In the genomic region with DNA sequence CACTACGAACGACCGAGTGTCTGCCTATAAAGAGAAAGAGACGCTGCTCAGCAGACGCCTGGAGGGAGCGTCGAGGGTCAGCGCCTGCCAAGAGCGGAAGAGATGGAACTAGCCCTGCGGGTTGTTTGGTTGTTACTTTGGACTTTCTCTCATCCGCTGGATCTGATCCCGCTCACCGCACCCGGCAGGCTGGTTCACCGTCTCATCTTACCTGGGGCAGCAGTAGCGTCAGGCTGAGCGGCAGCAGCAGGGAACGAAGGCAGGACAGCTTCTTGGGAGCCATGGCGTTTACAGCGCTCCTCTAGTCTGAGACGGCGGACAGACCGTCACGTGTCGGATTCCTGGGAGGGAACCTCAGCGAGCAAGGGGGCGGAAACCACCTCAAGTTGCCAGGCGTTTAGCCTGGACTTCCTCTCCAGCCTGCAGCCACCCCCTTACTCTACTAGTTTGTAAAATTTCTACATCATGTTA, we compare ENCODE assay signal across 10 cellular contexts. TPM values are rescaled to one million over a fixed set of nuclear protein-coding genes. Genes with fewer than 3 reads are reported as not detected.
A peak's percentile ranks its signal among the peaks of the same experiment; 100 is the strongest.
DNase-seq lines count a peak whose midpoint lies in the region; ATAC-seq and TF ChIP-seq lines count a peak whose summit lies in the region.
"Had no signal": no experiment of that assay in that cellular context is flagged by ENCODE, and none has a peak within 500 bp of the region (broad histone marks: within the 10 kb centered on the region; RNA-seq: fewer than 3 reads in every experiment).

No MANE protein-coding gene starts in this region.

- H3K4me3 ChIP-seq in kidney epithelial cell (ENCODE audit: low read depth, low read length) (peak overlapping the region; percentile 23), skeletal muscle tissue (ENCODE audit: low read length in 3 of 3) (peak overlapping the region in 2 of 3 donors; percentile 34 to 63)

- H3K36me3 Mint-ChIP-seq in activated CD8-positive, alpha-beta T cell treated with anti-CD3 and anti-CD28 coated beads, Interleukin-2, amount 10 ng/mL, durations not matched to agents 7 days and 5 days (ENCODE audit: low read depth) = peaks cover 31% of the 10 kb centered on the region

- H3K27me3 ChIP-seq in kidney epithelial cell (ENCODE audit: control insufficient read depth, insufficient read depth, low read length) (no peaks in the 10 kb centered on the region), skeletal muscle tissue (ENCODE audit: control insufficient read depth in 3 of 3, insufficient read depth in 3 of 3, low read length in 3 of 3) (no peaks in the 10 kb centered on the region)

- H3K27ac ChIP-seq in skeletal muscle tissue (ENCODE audit: low read depth, low read length) = no peak overlapping the region
- no peak overlapping the region for H3K27ac ChIP-seq in RWPE1

- peaks cover 46% of the 10 kb centered on the region for H3K4me1 Mint-ChIP-seq in activated CD8-positive, alpha-beta T cell treated with anti-CD3 and anti-CD28 coated beads, Interleukin-2, amount 10 ng/mL, durations not matched to agents 7 days and 5 days (ENCODE audit: low read depth)

- peak overlapping the region; percentile 75 for H3K27ac Mint-ChIP-seq in activated CD8-positive, alpha-beta T cell treated with anti-CD3 and anti-CD28 coated beads, Interleukin-2, amount 10 ng/mL, durations not matched to agents 7 days and 5 days

- peak; percentile 51 for DNase-seq in ELF-1 (ENCODE audit: low read depth, low spot score)
- no peak for DNase-seq in activated CD8-positive, alpha-beta T cell treated with anti-CD3 and anti-CD28 coated beads, Interleukin-2, amount 10 ng/mL, durations not matched to agents 7 days and 5 days
- no peak for DNase-seq in kidney epithelial cell (ENCODE audit: low read depth)
- no peak for DNase-seq in NK-92 treated with Interleukin-12 subunit alpha and Interleukin-12 subunit beta, amount 100 ng/mL, for 24 hours (lab: John Stamatoyannopoulos, UW)
- no peak for DNase-seq in DMS 273 (lab: John Stamatoyannopoulos, UW; ENCODE audit: unreplicated experiment)
- no peak for DNase-seq in RWPE1 (ENCODE audit: low spot score)
- DNase-seq: activated gamma-delta T cell, GDM1 had no signal

- CTCF ChIA-PET in activated CD8-positive, alpha-beta T cell treated with anti-CD3 and anti-CD28 coated beads, Interleukin-2, amount 10 ng/mL, durations not matched to agents 7 days and 5 days (lab: Charles Lee) = interaction anchor here (1.9 to 3.7 kb wide), 2 partner anchors 52 kb away, joined by 6 to 29 read pairs; no protein-coding TSS in a partner anchor
- CTCF ChIA-PET in RWPE1 (lab: Yijun Ruan, JAX) = no interaction called here

- H3K9me3 Mint-ChIP-seq in activated CD8-positive, alpha-beta T cell treated with anti-CD3 and anti-CD28 coated beads, Interleukin-2, amount 10 ng/mL, durations not matched to agents 7 days and 5 days (ENCODE audit: insufficient read depth) = no peaks in the 10 kb centered on the region

- no peaks in the 10 kb centered on the region for H3K9me3 ChIP-seq in skeletal muscle tissue (ENCODE audit: control insufficient read depth in 3 of 3, low read length in 3 of 3)

- no peak for TF ChIP-seq CTCF in kidney epithelial cell (IDR thresholded peaks at IDR 0.05; ENCODE audit: insufficient read depth, low read length, poor library complexity, severe bottlenecking)
- no peak for TF ChIP-seq CTCF in RWPE1 (conservative IDR thresholded peaks at IDR 0.05; ENCODE audit: low read depth)

- H3K9ac ChIP-seq in skeletal muscle tissue (ENCODE audit: low read depth in 1 of 3, low read length in 3 of 3) = no peak overlapping the region

- no peak for ATAC-seq in activated CD8-positive, alpha-beta T cell treated with anti-CD3 and anti-CD28 coated beads, Interleukin-2, amount 10 ng/mL, durations not matched to agents 7 days and 5 days
- ATAC-seq: esophagus mucosa had no signal

- no peaks in the 10 kb centered on the region for H3K27me3 Mint-ChIP-seq in activated CD8-positive, alpha-beta T cell treated with anti-CD3 and anti-CD28 coated beads, Interleukin-2, amount 10 ng/mL, durations not matched to agents 7 days and 5 days (ENCODE audit: low read depth)

- H3K36me3 ChIP-seq in kidney epithelial cell (ENCODE audit: control insufficient read depth, insufficient read depth, low read length) (no peaks in the 10 kb centered on the region), skeletal muscle tissue (ENCODE audit: control insufficient read depth in 3 of 3, insufficient read depth in 3 of 3, low read length in 3 of 3) (peaks cover 8 to 15% (median 11%) of the 10 kb centered on the region in 3 donors)

- H3K4me3 Mint-ChIP-seq in activated CD8-positive, alpha-beta T cell treated with anti-CD3 and anti-CD28 coated beads, Interleukin-2, amount 10 ng/mL, durations not matched to agents 7 days and 5 days = peak overlapping the region; percentile 37

- peaks cover 28 to 40% (median 34%) of the 10 kb centered on the region in 3 donors for H3K4me1 ChIP-seq in skeletal muscle tissue (ENCODE audit: control insufficient read depth in 3 of 3, insufficient read depth in 3 of 3, low read length in 3 of 3)

- POLR2A ChIA-PET in activated CD8-positive, alpha-beta T cell treated with anti-CD3 and anti-CD28 coated beads, Interleukin-2, amount 10 ng/mL, durations not matched to agents 7 days and 5 days (lab: Charles Lee) = interaction anchor here (3.9 kb wide), 1 partner anchor 14 kb away, joined by 56 read pairs; the partner anchor contains the start of genes ANKZF1 and ATG9A
- POLR2A ChIA-PET in RWPE1 (lab: Yijun Ruan, JAX; ENCODE audit: low non-redundant PET) = no interaction called here

RNA-seq across cellular contexts. Expression of gene GLB1L, which starts 1.9 kb away (rescaled TPM):
- 1 to 10 TPM; 3.4 to 4.0 TPM for total RNA-seq in activated CD8-positive, alpha-beta T cell treated with anti-CD3 and anti-CD28 coated beads, Interleukin-2, amount 10 ng/mL, durations not matched to agents 7 days and 5 days
- 11.6 and 19.8 TPM in 2 replicates for total RNA-seq in kidney epithelial cell
- 13.0 TPM for total RNA-seq in skeletal muscle tissue

RNA-seq across cellular contexts. Expression of gene STK16, which starts 2.0 kb away (rescaled TPM):
- total RNA-seq in activated CD8-positive, alpha-beta T cell treated with anti-CD3 and anti-CD28 coated beads, Interleukin-2, amount 10 ng/mL, durations not matched to agents 7 days and 5 days = 10 to 100 TPM; 31.2 to 31.5 TPM
- total RNA-seq in kidney epithelial cell (17.7 and 30.0 TPM in 2 replicates), skeletal muscle tissue (6.3 TPM)

RNA-seq across cellular contexts. Expression of gene TUBA4B, which starts 9.7 kb away (rescaled TPM):
- total RNA-seq in activated CD8-positive, alpha-beta T cell treated with anti-CD3 and anti-CD28 coated beads, Interleukin-2, amount 10 ng/mL, durations not matched to agents 7 days and 5 days = not detected
- not detected in 2 replicates for total RNA-seq in kidney epithelial cell
- total RNA-seq in skeletal muscle tissue = not detected
- total RNA-seq: esophagus mucosa had no signal

RNA-seq across cellular contexts. Expression of gene TUBA4A, which starts 10.4 kb away (rescaled TPM):
- 100 to 1,000 TPM; 286 to 292 TPM for total RNA-seq in activated CD8-positive, alpha-beta T cell treated with anti-CD3 and anti-CD28 coated beads, Interleukin-2, amount 10 ng/mL, durations not matched to agents 7 days and 5 days
- total RNA-seq in kidney epithelial cell = 78.7 and 116 TPM in 2 replicates
- total RNA-seq in skeletal muscle tissue = 30.8 TPM

RNA-seq across cellular contexts. Expression of gene ANKZF1, which starts 13.7 kb away (rescaled TPM):
- 100 to 1,000 TPM; 106 to 114 TPM for total RNA-seq in activated CD8-positive, alpha-beta T cell treated with anti-CD3 and anti-CD28 coated beads, Interleukin-2, amount 10 ng/mL, durations not matched to agents 7 days and 5 days
- 43.5 and 52.3 TPM in 2 replicates for total RNA-seq in kidney epithelial cell
- 27.7 TPM for total RNA-seq in skeletal muscle tissue
